Comparison of ENCODE assay signal across 1 cellular context in the genomic region with DNA sequence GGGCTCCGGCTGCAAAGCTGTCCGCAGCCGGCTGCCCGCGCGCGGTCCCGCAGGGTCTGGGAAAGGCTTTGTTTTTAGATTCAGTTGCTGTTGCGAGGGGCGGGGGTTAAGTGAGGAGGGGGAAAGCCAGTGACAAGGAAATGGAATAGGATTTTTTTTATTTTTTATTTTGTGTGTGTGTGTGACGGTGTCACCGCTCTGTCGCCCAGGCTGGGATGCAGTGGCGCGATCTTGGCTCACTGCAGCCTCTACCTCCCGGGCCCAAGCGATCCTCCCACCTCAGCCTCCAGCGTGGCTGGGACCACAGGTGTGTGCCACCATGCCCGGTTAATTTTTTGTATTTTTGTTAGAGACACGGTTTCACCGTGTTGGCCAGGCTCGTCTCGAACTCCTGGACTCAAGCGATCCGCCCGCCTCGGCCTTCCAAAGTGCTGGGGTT.
TF ChIP-seq lines count a peak whose summit lies in the region.

No MANE protein-coding gene starts in this region.

TF ChIP-seq in HCT116, 20 proteins besides CTCF, POLR2A, EP300 and RAD21 (continued from another document):
- TF ChIP-seq JUND (IDR thresholded peaks at IDR 0.05) = no peak
- no peak for TF ChIP-seq SP1 (IDR thresholded peaks at IDR 0.05; ENCODE audit: low read depth)
- TF ChIP-seq, protein P1, sequence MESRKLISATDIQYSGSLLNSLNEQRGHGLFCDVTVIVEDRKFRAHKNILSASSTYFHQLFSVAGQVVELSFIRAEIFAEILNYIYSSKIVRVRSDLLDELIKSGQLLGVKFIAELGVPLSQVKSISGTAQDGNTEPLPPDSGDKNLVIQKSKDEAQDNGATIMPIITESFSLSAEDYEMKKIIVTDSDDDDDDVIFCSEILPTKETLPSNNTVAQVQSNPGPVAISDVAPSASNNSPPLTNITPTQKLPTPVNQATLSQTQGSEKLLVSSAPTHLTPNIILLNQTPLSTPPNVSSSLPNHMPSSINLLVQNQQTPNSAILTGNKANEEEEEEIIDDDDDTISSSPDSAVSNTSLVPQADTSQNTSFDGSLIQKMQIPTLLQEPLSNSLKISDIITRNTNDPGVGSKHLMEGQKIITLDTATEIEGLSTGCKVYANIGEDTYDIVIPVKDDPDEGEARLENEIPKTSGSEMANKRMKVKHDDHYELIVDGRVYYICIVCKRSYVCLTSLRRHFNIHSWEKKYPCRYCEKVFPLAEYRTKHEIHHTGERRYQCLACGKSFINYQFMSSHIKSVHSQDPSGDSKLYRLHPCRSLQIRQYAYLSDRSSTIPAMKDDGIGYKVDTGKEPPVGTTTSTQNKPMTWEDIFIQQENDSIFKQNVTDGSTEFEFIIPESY (IDR thresholded peaks at IDR 0.05; ENCODE audit: extremely low read depth, insufficient replicate concordance, low read length) = no peak
- TF ChIP-seq, protein P2, sequence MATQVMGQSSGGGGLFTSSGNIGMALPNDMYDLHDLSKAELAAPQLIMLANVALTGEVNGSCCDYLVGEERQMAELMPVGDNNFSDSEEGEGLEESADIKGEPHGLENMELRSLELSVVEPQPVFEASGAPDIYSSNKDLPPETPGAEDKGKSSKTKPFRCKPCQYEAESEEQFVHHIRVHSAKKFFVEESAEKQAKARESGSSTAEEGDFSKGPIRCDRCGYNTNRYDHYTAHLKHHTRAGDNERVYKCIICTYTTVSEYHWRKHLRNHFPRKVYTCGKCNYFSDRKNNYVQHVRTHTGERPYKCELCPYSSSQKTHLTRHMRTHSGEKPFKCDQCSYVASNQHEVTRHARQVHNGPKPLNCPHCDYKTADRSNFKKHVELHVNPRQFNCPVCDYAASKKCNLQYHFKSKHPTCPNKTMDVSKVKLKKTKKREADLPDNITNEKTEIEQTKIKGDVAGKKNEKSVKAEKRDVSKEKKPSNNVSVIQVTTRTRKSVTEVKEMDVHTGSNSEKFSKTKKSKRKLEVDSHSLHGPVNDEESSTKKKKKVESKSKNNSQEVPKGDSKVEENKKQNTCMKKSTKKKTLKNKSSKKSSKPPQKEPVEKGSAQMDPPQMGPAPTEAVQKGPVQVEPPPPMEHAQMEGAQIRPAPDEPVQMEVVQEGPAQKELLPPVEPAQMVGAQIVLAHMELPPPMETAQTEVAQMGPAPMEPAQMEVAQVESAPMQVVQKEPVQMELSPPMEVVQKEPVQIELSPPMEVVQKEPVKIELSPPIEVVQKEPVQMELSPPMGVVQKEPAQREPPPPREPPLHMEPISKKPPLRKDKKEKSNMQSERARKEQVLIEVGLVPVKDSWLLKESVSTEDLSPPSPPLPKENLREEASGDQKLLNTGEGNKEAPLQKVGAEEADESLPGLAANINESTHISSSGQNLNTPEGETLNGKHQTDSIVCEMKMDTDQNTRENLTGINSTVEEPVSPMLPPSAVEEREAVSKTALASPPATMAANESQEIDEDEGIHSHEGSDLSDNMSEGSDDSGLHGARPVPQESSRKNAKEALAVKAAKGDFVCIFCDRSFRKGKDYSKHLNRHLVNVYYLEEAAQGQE (IDR thresholded peaks at IDR 0.05; ENCODE audit: low read depth) = no peak
- TF ChIP-seq, protein P3, sequence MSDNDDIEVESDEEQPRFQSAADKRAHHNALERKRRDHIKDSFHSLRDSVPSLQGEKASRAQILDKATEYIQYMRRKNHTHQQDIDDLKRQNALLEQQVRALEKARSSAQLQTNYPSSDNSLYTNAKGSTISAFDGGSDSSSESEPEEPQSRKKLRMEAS (IDR thresholded peaks at IDR 0.05) = no peak; the same call in 1 of the 2 replicates
